26 cellular contexts compared by ENCODE assay signal in genomic region chr14:40684328-40684727, GRCh38.
"Had no signal": no experiment of that assay in that cellular context is flagged by ENCODE, and none has a peak within 500 bp of the region (broad histone marks: within the 10 kb centered on the region; RNA-seq: fewer than 3 reads in every experiment).

No MANE protein-coding gene starts in this region.

- H3K4me3 ChIP-seq: esophagus squamous epithelium, gastrocnemius medialis, heart right ventricle, left lung, lower lobe of right lung, mucosa of descending colon had no signal

- H3K4me1 ChIP-seq: esophagus squamous epithelium, gastrocnemius medialis, heart right ventricle, left lung, lower lobe of right lung had no signal

- DNase-seq: cortex of kidney; effector CD8-positive, alpha-beta T cell; effector memory CD8-positive, alpha-beta T cell; endodermal cell; erythroblast; esophagus squamous epithelium; foreskin fibroblast; foreskin melanocyte; gastrocnemius medialis; glutamatergic neuron; head of caudate nucleus; heart right ventricle; hippocampal formation; left cardiac atrium; left lung; left ventricle myocardium superior; lower lobe of right lung; mesenchymal stem cell; mucosa of descending colon; naive B cell; naive thymus-derived CD8-positive, alpha-beta T cell had no signal

- H3K27me3 ChIP-seq: esophagus squamous epithelium, gastrocnemius medialis, heart right ventricle, left lung had no signal

- ATAC-seq: effector memory CD8-positive, alpha-beta T cell; esophagus mucosa; gastrocnemius medialis; heart right ventricle; left cardiac atrium; left lung; left ventricle myocardium superior; lower lobe of right lung; mucosa of descending colon; naive thymus-derived CD8-positive, alpha-beta T cell had no signal

- H3K27ac ChIP-seq: epithelial cell of prostate, esophagus squamous epithelium, gastrocnemius medialis, heart right ventricle, left lung, lower lobe of right lung had no signal

- H3K9me3 ChIP-seq: gastrocnemius medialis, lower lobe of right lung had no signal

- FAIRE-seq: endometrium, islet of Langerhans, keratinocyte had no signal

- H3K36me3 ChIP-seq: esophagus squamous epithelium, gastrocnemius medialis, heart right ventricle, left lung, lower lobe of right lung had no signal
